1 cellular context compared by ENCODE assay signal in genomic region chr4:24559889-24560288, GRCh38.
TF ChIP-seq lines count a peak whose summit lies in the region.

No MANE protein-coding gene starts in this region.

TF ChIP-seq in GM12878, 131 proteins besides CTCF, POLR2A, EP300 and RAD21:
- no peak for TF ChIP-seq IRF3 (IDR thresholded peaks at IDR 0.05)
- no peak for TF ChIP-seq NFIC (IDR thresholded peaks at IDR 0.05; ENCODE audit: low read depth, low read length)
TF ChIP-seq in GM12878: peak in this region for 0.
